27 cellular contexts compared by ENCODE assay signal in genomic region chr12:130198026-130198662, GRCh38. TPM values are rescaled to one million over a fixed set of nuclear protein-coding genes. Genes with fewer than 3 reads are reported as not detected.
"Had no signal": no experiment of that assay in that cellular context is flagged by ENCODE, and none has a peak within 500 bp of the region (broad histone marks: within the 10 kb centered on the region; RNA-seq: fewer than 3 reads in every experiment).

No MANE protein-coding gene starts in this region.

- H3K36me3 ChIP-seq: esophagus muscularis mucosa, gastroesophageal sphincter, heart left ventricle, lower lobe of right lung, prostate gland, right atrium auricular region, tibial artery had no signal

- DNase-seq: effector CD8-positive, alpha-beta T cell; foreskin keratinocyte; heart left ventricle; kidney glomerular epithelial cell; left colon; left ventricle myocardium superior; lower lobe of right lung; mucosa of descending colon; naive B cell; stimulated activated CD4-positive, alpha-beta T cell treated with anti-CD3 and anti-CD28 coated beads, Interleukin-2, amount 100 ng/mL, for 24 hours; stimulated activated CD4-positive, alpha-beta T cell treated with anti-CD3 and anti-CD28 coated beads, Interleukin-4, amount 100 ng/mL, for 24 hours; stimulated activated naive CD4-positive, alpha-beta T cell treated with Interleukin-2 at 50 U/mL for 16 hours; testis had no signal

- H3K4me3 ChIP-seq: dorsolateral prefrontal cortex, esophagus muscularis mucosa, gastroesophageal sphincter, heart left ventricle, hepatocyte, lower lobe of right lung, mucosa of descending colon, prostate gland, right atrium auricular region, smooth muscle cell, testis, tibial artery had no signal

- H3K4me2 ChIP-seq: hepatocyte, smooth muscle cell had no signal

- H3K79me2 ChIP-seq: hepatocyte had no signal

- H3K4me1 ChIP-seq: esophagus muscularis mucosa, foreskin keratinocyte, gastroesophageal sphincter, heart left ventricle, lower lobe of right lung, prostate gland, right atrium auricular region, testis, tibial artery had no signal

- H2AFZ ChIP-seq: hepatocyte had no signal

- H3K9me3 ChIP-seq: lower lobe of right lung, mucosa of descending colon, prostate gland, right atrium auricular region, testis had no signal

- FAIRE-seq: endothelial cell of umbilical vein, islet of Langerhans had no signal

- ATAC-seq: foreskin keratinocyte; gastroesophageal sphincter; heart left ventricle; left colon; left ventricle myocardium superior; lower lobe of right lung; mucosa of descending colon; sciatic nerve; stimulated activated effector memory CD8-positive, alpha-beta T cell treated with anti-CD3 and anti-CD28 coated beads, Interleukin-12 subunit alpha, Interleukin-12 subunit beta, amount 100 ng/mL, for 72 hours had no signal

- H3K27ac ChIP-seq: dorsolateral prefrontal cortex, esophagus muscularis mucosa, foreskin keratinocyte, gastroesophageal sphincter, heart left ventricle, hepatocyte, lower lobe of right lung, prostate gland, right atrium auricular region, testis, tibial artery had no signal

- H3K27me3 ChIP-seq: foreskin keratinocyte, hepatocyte, right atrium auricular region, testis had no signal

RNA-seq across cellular contexts. Expression of gene FZD10, which starts 35.9 kb away (rescaled TPM):
- total RNA-seq: endothelial cell of umbilical vein; natural killer cell treated with Interleukin-12 subunit alpha and Interleukin-12 subunit beta and Interleukin-15 and Interleukin-18, amount 100 ng/mL, for 72 hours; osteoblast had no signal
- polyA plus RNA-seq: endothelial cell of umbilical vein had no signal
